9 cellular contexts compared by ENCODE assay signal in the genomic region with DNA sequence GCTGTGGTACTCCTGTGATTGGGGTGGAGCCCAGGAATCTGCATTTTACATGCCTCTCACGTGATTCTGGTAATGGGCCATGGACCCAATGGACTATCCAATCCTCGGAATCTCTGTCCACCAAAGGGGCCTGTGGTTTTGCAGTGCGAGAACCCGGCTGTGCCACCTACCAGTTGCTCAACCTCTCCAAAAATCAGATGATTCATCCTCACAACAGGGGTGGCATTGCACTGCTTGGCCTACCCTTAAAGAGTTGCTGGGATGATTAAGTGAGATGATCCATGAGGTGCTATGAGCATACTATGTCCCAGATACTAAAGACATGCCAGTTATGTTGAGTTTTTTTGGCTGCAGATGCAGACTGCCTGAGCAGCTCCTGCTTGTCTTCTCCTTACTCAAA. TPM values are rescaled to one million over a fixed set of nuclear protein-coding genes. Genes with fewer than 3 reads are reported as not detected.
DNase-seq lines count a peak whose midpoint lies in the region; ATAC-seq, FAIRE-seq and TF ChIP-seq lines count a peak whose summit lies in the region.
"Had no signal": no experiment of that assay in that cellular context is flagged by ENCODE, and none has a peak within 500 bp of the region (broad histone marks: within the 10 kb centered on the region; RNA-seq: fewer than 3 reads in every experiment).

No MANE protein-coding gene starts in this region.

- peak overlapping the region; percentile 99 for H3K27ac Mint-ChIP-seq in activated CD4-positive, alpha-beta T cell treated with anti-CD3 and anti-CD28 coated beads for 36 hours

- peak overlapping the region; percentile 96 for H3K4me3 Mint-ChIP-seq in activated CD4-positive, alpha-beta T cell treated with anti-CD3 and anti-CD28 coated beads for 36 hours

- CTCF ChIA-PET in activated CD4-positive, alpha-beta T cell treated with anti-CD3 and anti-CD28 coated beads for 36 hours (lab: Charles Lee): interaction anchor here (0.7 to 1.5 kb wide), 2 partner anchors 11 to 163 kb away, joined by 3 read pairs; no protein-coding TSS in a partner anchor

- intact Hi-C loops in activated CD4-positive, alpha-beta T cell treated with anti-CD3 and anti-CD28 coated beads for 36 hours (cut with DNase I, micrococcal nuclease): loop anchor here (5.0 to 10.0 kb wide), 6 partner anchors 62 to 1282 kb away; a partner anchor contains a TSS

- H3K27me3 ChIP-seq in bronchial epithelial cell (ENCODE audit: control insufficient read depth, insufficient read depth, low read length): no peaks in the 10 kb centered on the region

- no peak for ATAC-seq in activated CD4-positive, alpha-beta T cell treated with anti-CD3 and anti-CD28 coated beads for 36 hours

- peaks cover 40% of the 10 kb centered on the region for H3K36me3 Mint-ChIP-seq in activated CD4-positive, alpha-beta T cell treated with anti-CD3 and anti-CD28 coated beads for 36 hours (ENCODE audit: low read depth)

- no peaks in the 10 kb centered on the region for H3K36me3 ChIP-seq in bronchial epithelial cell (ENCODE audit: control insufficient read depth, insufficient read depth, low read length)

- peaks cover 51% of the 10 kb centered on the region for H3K4me1 Mint-ChIP-seq in activated CD4-positive, alpha-beta T cell treated with anti-CD3 and anti-CD28 coated beads for 36 hours

- H3K9me3 Mint-ChIP-seq in activated CD4-positive, alpha-beta T cell treated with anti-CD3 and anti-CD28 coated beads for 36 hours (ENCODE audit: low read depth): no peaks in the 10 kb centered on the region

- DNase-seq in activated CD4-positive, alpha-beta T cell treated with anti-CD3 and anti-CD28 coated beads for 36 hours: peak; percentile 31
- no peak for DNase-seq in activated CD4-positive, alpha-beta T cell treated with anti-CD3 and anti-CD28 coated beads for 4 hours
- peak; percentile 69 for DNase-seq in MV-4-11 (lab: John Stamatoyannopoulos, UW)
- DNase-seq in bronchial epithelial cell (ENCODE audit: low read depth): peak; percentile 59
- peak; percentile 38 for DNase-seq in renal cortical epithelial cell (ENCODE audit: low read depth)
- DNase-seq in NCI-H1694 (lab: John Stamatoyannopoulos, UW): no peak
- DNase-seq in NCI-H2171 (lab: John Stamatoyannopoulos, UW): no peak
- no peak for DNase-seq in activated effector memory CD4-positive, alpha-beta T cell treated with Interleukin-2 at 50 U/mL for 16 hours
- DNase-seq: nucleus accumbens had no signal

- no peak for TF ChIP-seq CTCF in bronchial epithelial cell (IDR thresholded peaks at IDR 0.05; ENCODE audit: insufficient read depth, low read length, severe bottlenecking)

- no peak overlapping the region for H3K4me3 ChIP-seq in bronchial epithelial cell (ENCODE audit: low read depth, low read length)

- no peak for FAIRE-seq in bronchial epithelial cell (lab: Jason Lieb, UNC)

- POLR2A ChIA-PET in activated CD4-positive, alpha-beta T cell treated with anti-CD3 and anti-CD28 coated beads for 36 hours (lab: Charles Lee): no interaction called here

- no peaks in the 10 kb centered on the region for H3K27me3 Mint-ChIP-seq in activated CD4-positive, alpha-beta T cell treated with anti-CD3 and anti-CD28 coated beads for 36 hours

RNA-seq across cellular contexts. Expression of a gene that starts 5.1 kb away (rescaled TPM):
- total RNA-seq in activated CD4-positive, alpha-beta T cell treated with anti-CD3 and anti-CD28 coated beads for 36 hours: 100 to 1,000 TPM; 252 to 439 TPM
- total RNA-seq in bronchial epithelial cell (42.6 and 44.2 TPM in 2 replicates), renal cortical epithelial cell (21.9 and 76.5 TPM in 2 replicates)

Comparison
In these comparisons a context has a peak if more than half of its experiments do, and no peak if none do; other contexts are left out.
1. DNase-seq: peak in activated CD4-positive, alpha-beta T cell treated with anti-CD3 and anti-CD28 coated beads for 36 hours (single experiment), MV-4-11 (single experiment), bronchial epithelial cell (single experiment) and renal cortical epithelial cell (single experiment); none in activated CD4-positive, alpha-beta T cell treated with anti-CD3 and anti-CD28 coated beads for 4 hours (0 of 2), NCI-H1694 (single experiment), NCI-H2171 (single experiment) and activated effector memory CD4-positive, alpha-beta T cell treated with Interleukin-2 at 50 U/mL for 16 hours (single experiment).